14 cellular contexts compared by ENCODE assay signal in the genomic region with DNA sequence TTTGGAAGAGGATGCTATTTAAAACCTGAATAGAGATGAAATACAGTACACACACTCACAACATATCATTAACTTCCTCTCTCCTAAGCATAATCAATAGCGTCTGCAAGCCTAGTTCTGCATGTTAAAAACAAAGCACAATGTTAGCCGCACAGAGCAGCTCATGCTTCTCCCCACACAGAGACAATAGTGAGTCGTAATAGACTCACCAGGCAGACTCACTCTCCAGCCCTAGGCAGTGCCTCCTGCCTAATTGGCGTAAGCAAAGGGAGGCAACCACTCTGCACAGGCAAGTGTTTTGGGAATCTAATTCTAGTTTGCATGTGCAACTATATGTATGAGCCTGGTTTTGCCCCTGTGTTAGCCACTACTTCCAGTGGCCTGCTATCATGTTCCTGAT. TPM values are rescaled to one million over a fixed set of nuclear protein-coding genes. Genes with fewer than 3 reads are reported as not detected.
A peak's percentile ranks its signal among the peaks of the same experiment; 100 is the strongest.
DNase-seq lines count a peak whose midpoint lies in the region; ATAC-seq and TF ChIP-seq lines count a peak whose summit lies in the region.
"Had no signal": no experiment of that assay in that cellular context is flagged by ENCODE, and none has a peak within 500 bp of the region (broad histone marks: within the 10 kb centered on the region; RNA-seq: fewer than 3 reads in every experiment).

No MANE protein-coding gene starts in this region.

- no TSS peak for BruUV-seq in mammary epithelial cell (replicated peaks; lab: Mats Ljungman, UMichigan)

- no peaks in the 10 kb centered on the region for H3K36me3 Mint-ChIP-seq in activated CD4-positive, alpha-beta T cell treated with anti-CD3 and anti-CD28 coated beads for 36 hours (ENCODE audit: low read depth)
- no peaks in the 10 kb centered on the region for H3K36me3 Mint-ChIP-seq in activated CD4-positive, alpha-beta T cell treated with anti-CD3 and anti-CD28 coated beads, Interleukin-2, amount 10 ng/mL, durations not matched to agents 24 days and 14 days (ENCODE audit: low read depth)
- H3K36me3 Mint-ChIP-seq: activated naive CD8-positive, alpha-beta T cell had no signal

- H3K36me3 ChIP-seq in mammary epithelial cell (ENCODE audit: insufficient read depth, low read length), result no peaks in the 10 kb centered on the region
- H3K36me3 ChIP-seq: WERI-Rb-1 had no signal

- dilution Hi-C loops in mammary epithelial cell (cut with HindIII; ENCODE audit: low sequenced_read_pairs), result loop anchor here (5.0 kb wide), 1 partner anchor 41 kb away; no protein-coding TSS in a partner anchor

- DNase-seq in activated CD4-positive, alpha-beta T cell treated with anti-CD3 and anti-CD28 coated beads for 36 hours, result peak; percentile 10
- DNase-seq in activated CD4-positive, alpha-beta T cell treated with anti-CD3 and anti-CD28 coated beads, Interleukin-2, amount 10 ng/mL, durations not matched to agents 24 days and 14 days, result no peak
- peak; percentile 32 for DNase-seq in NCI-H2081 treated with DMSO at 0.1 percent for 48 hours (lab: John Stamatoyannopoulos, UW)
- DNase-seq in mammary epithelial cell, result peak; percentile 67
- peak; percentile 76 for DNase-seq in stromal cell of bone marrow (ENCODE audit: low read depth)
- no peak for DNase-seq in inferior parietal cortex (ENCODE audit: extremely low spot score)
- DNase-seq in nucleus accumbens (lab: John Stamatoyannopoulos, UW), result no peak
- DNase-seq: AML-193, GOT3, WERI-Rb-1 had no signal

- H3K79me2 ChIP-seq in mammary epithelial cell (ENCODE audit: insufficient read depth, low read length), result no peaks in the 10 kb centered on the region

- H3K4me2 ChIP-seq in mammary epithelial cell (ENCODE audit: insufficient read depth, low read depth, low read length), result no peak overlapping the region

- no peak overlapping the region for H3K9ac ChIP-seq in mammary epithelial cell (ENCODE audit: insufficient read depth, low read length)

- peaks cover 3% of the 10 kb centered on the region for H3K27me3 ChIP-seq in mammary epithelial cell (ENCODE audit: insufficient read depth, low read length)

- peak; percentile 80 for ATAC-seq in activated CD4-positive, alpha-beta T cell treated with anti-CD3 and anti-CD28 coated beads for 36 hours
- ATAC-seq in GM19328 (IDR thresholded peaks at IDR 0.05; ENCODE audit: unreplicated experiment), result no peak

- in situ Hi-C loops in mammary epithelial cell (cut with MboI; ENCODE audit: low sequenced_read_pairs in 2 of 2), result no loop called here

- H3K4me1 ChIP-seq in mammary epithelial cell (ENCODE audit: insufficient read depth, low read length), result no peaks in the 10 kb centered on the region

- no peak overlapping the region for H2AFZ ChIP-seq in mammary epithelial cell (ENCODE audit: low read depth, low read length)

- H3K27ac Mint-ChIP-seq in activated CD4-positive, alpha-beta T cell treated with anti-CD3 and anti-CD28 coated beads for 36 hours, result no peak overlapping the region
- no peak overlapping the region for H3K27ac Mint-ChIP-seq in activated CD4-positive, alpha-beta T cell treated with anti-CD3 and anti-CD28 coated beads, Interleukin-2, amount 10 ng/mL, durations not matched to agents 24 days and 14 days
- H3K27ac Mint-ChIP-seq: activated naive CD8-positive, alpha-beta T cell had no signal

- no peaks in the 10 kb centered on the region for H4K20me1 ChIP-seq in mammary epithelial cell (ENCODE audit: insufficient read depth, low read length)

- TF ChIP-seq CTCF in mammary epithelial cell (conservative IDR thresholded peaks at IDR 0.05 in 1 of 2, IDR thresholded peaks at IDR 0.05 in 1 of 2; ENCODE audit: extremely low read depth in 1 of 2, insufficient read depth in 1 of 2, low read depth in 1 of 2, low read length in 2 of 2), result no peak

- H3K27ac ChIP-seq in mammary epithelial cell (ENCODE audit: insufficient read depth, low read depth, low read length), result no peak overlapping the region
- H3K27ac ChIP-seq: skin epidermis, WERI-Rb-1 had no signal

- CTCF ChIA-PET in activated CD4-positive, alpha-beta T cell treated with anti-CD3 and anti-CD28 coated beads for 36 hours (lab: Charles Lee), result no interaction called here
- CTCF ChIA-PET in mammary epithelial cell (lab: Charles Lee; ENCODE audit: low non-redundant PET), result interaction anchor here (0.7 kb wide), 1 partner anchor 49 kb away, joined by 4 read pairs; no protein-coding TSS in a partner anchor

- H3K9me3 Mint-ChIP-seq in activated CD4-positive, alpha-beta T cell treated with anti-CD3 and anti-CD28 coated beads for 36 hours (ENCODE audit: low read depth), result no peaks in the 10 kb centered on the region
- H3K9me3 Mint-ChIP-seq in activated CD4-positive, alpha-beta T cell treated with anti-CD3 and anti-CD28 coated beads, Interleukin-2, amount 10 ng/mL, durations not matched to agents 24 days and 14 days, result no peaks in the 10 kb centered on the region

- no peak overlapping the region for H3K4me3 ChIP-seq in mammary epithelial cell (replicated peaks in 1 of 3; ENCODE audit: insufficient read depth in 1 of 3, low read depth in 2 of 3, low read length in 3 of 3)
- H3K4me3 ChIP-seq: lung, skin epidermis had no signal

- WGBS in mammary epithelial cell (ENCODE audit: low coverage, missing lambda C conversion rate), result 22% methylated on average over 4 of the region's 4 CpGs

- POLR2A ChIA-PET in activated CD4-positive, alpha-beta T cell treated with anti-CD3 and anti-CD28 coated beads for 36 hours (lab: Charles Lee), result no interaction called here

- no peaks in the 10 kb centered on the region for H3K9me3 ChIP-seq in mammary epithelial cell (replicated peaks; ENCODE audit: insufficient read depth, low read length)

- intact Hi-C loops in activated CD4-positive, alpha-beta T cell treated with anti-CD3 and anti-CD28 coated beads for 36 hours (cut with DNase I, micrococcal nuclease), result no loop called here
- intact Hi-C loops in activated CD4-positive, alpha-beta T cell treated with anti-CD3 and anti-CD28 coated beads, Interleukin-2, amount 10 ng/mL, durations not matched to agents 24 days and 14 days (cut with micrococcal nuclease), result no loop called here
- intact Hi-C loops in mammary epithelial cell (cut with micrococcal nuclease), result no loop called here

- no peaks in the 10 kb centered on the region for H3K27me3 Mint-ChIP-seq in activated CD4-positive, alpha-beta T cell treated with anti-CD3 and anti-CD28 coated beads for 36 hours
- H3K27me3 Mint-ChIP-seq in activated CD4-positive, alpha-beta T cell treated with anti-CD3 and anti-CD28 coated beads, Interleukin-2, amount 10 ng/mL, durations not matched to agents 24 days and 14 days, result peaks cover 8% of the 10 kb centered on the region
- H3K27me3 Mint-ChIP-seq: activated naive CD8-positive, alpha-beta T cell had no signal

- H3K4me3 Mint-ChIP-seq in activated CD4-positive, alpha-beta T cell treated with anti-CD3 and anti-CD28 coated beads for 36 hours, result no peak overlapping the region
- no peak overlapping the region for H3K4me3 Mint-ChIP-seq in activated CD4-positive, alpha-beta T cell treated with anti-CD3 and anti-CD28 coated beads, Interleukin-2, amount 10 ng/mL, durations not matched to agents 24 days and 14 days
- H3K4me3 Mint-ChIP-seq: activated naive CD8-positive, alpha-beta T cell had no signal

- H3K4me1 Mint-ChIP-seq in activated CD4-positive, alpha-beta T cell treated with anti-CD3 and anti-CD28 coated beads for 36 hours, result peaks cover 3% of the 10 kb centered on the region
- peaks cover 2% of the 10 kb centered on the region for H3K4me1 Mint-ChIP-seq in activated CD4-positive, alpha-beta T cell treated with anti-CD3 and anti-CD28 coated beads, Interleukin-2, amount 10 ng/mL, durations not matched to agents 24 days and 14 days

RNA-seq across cellular contexts. Expression of a gene that starts 45.7 kb away (rescaled TPM):
- 10 to 100 TPM; 42.2 to 53.6 TPM for total RNA-seq in activated CD4-positive, alpha-beta T cell treated with anti-CD3 and anti-CD28 coated beads for 36 hours
- total RNA-seq in activated CD4-positive, alpha-beta T cell treated with anti-CD3 and anti-CD28 coated beads, Interleukin-2, amount 10 ng/mL, durations not matched to agents 24 days and 14 days, result 61.7 and 67.5 TPM in 2 replicates
- total RNA-seq in mammary epithelial cell, result 10 to 100 TPM; 42.5 to 53.7 TPM
- 19.7 TPM for polyA plus RNA-seq in mammary epithelial cell
- 93.6 TPM for polyA minus RNA-seq in mammary epithelial cell

Comparison
In these comparisons a context has a peak if more than half of its experiments do, and no peak if none do; other contexts are left out.
1. DNase-seq: peak in activated CD4-positive, alpha-beta T cell treated with anti-CD3 and anti-CD28 coated beads for 36 hours (single experiment), NCI-H2081 treated with DMSO at 0.1 percent for 48 hours (single experiment), mammary epithelial cell (single experiment) and stromal cell of bone marrow (single experiment); none in activated CD4-positive, alpha-beta T cell treated with anti-CD3 and anti-CD28 coated beads, Interleukin-2, amount 10 ng/mL, durations not matched to agents 24 days and 14 days (single experiment), inferior parietal cortex (single experiment) and nucleus accumbens (0 of 56).